1 cellular context compared by ENCODE assay signal in genomic region chr3:14322667-14323295, GRCh38.
TF ChIP-seq lines count a peak whose summit lies in the region.

No MANE protein-coding gene starts in this region.

TF ChIP-seq in GM23338, 12 proteins besides CTCF, POLR2A, EP300 and RAD21 (continued from another document):
- TF ChIP-seq ZNF462 (CRISPR knock-in tag; IDR thresholded peaks at IDR 0.05) (no peak), ETS1 (IDR thresholded peaks at IDR 0.05) (no peak), EZH2phosphoT487 (IDR thresholded peaks at IDR 0.05; ENCODE audit: unreplicated experiment) (no peak), JUNB (IDR thresholded peaks at IDR 0.05; ENCODE audit: unreplicated experiment) (no peak), CREB1 (CRISPR knock-in tag; IDR thresholded peaks at IDR 0.05; ENCODE audit: low read depth) (no peak), POLR2AphosphoS5 (IDR thresholded peaks at IDR 0.05; ENCODE audit: low read depth) (no peak), NANOG (IDR thresholded peaks at IDR 0.05; ENCODE audit: borderline replicate concordance) (no peak)
